17 cellular contexts compared by ENCODE assay signal in genomic region chr2:17190527-17190926, GRCh38.
DNase-seq lines count a peak whose midpoint lies in the region; ATAC-seq, FAIRE-seq and TF ChIP-seq lines count a peak whose summit lies in the region.
"Had no signal": no experiment of that assay in that cellular context is flagged by ENCODE, and none has a peak within 500 bp of the region (broad histone marks: within the 10 kb centered on the region; RNA-seq: fewer than 3 reads in every experiment).

No MANE protein-coding gene starts in this region.

- no peak overlapping the region for H3K27ac Mint-ChIP-seq in MCF 10A (ENCODE audit: low read depth, unreplicated experiment)
- no peak overlapping the region for H3K27ac Mint-ChIP-seq in T-helper 2 cell treated with Interferon-gamma antibody and Interleukin-4, amounts not matched to agents 5 μg/mL and 100 μg/mL, for 36 hours
- H3K27ac Mint-ChIP-seq: HFFc6 had no signal

- POLR2A ChIA-PET in MCF 10A (lab: Yijun Ruan, JAX), result no interaction called here

- DNase-seq in MCF 10A (ENCODE audit: unreplicated experiment) (peak; percentile 48), mammary epithelial cell (no peak), bronchial epithelial cell (ENCODE audit: low read depth) (peak; percentile 38), right lobe of liver (no peak), upper lobe of right lung (no peak)
- no peak for DNase-seq in T-helper 2 cell treated with Interferon-gamma antibody and Interleukin-4, amounts not matched to agents 5 μg/mL and 100 μg/mL, for 36 hours (ENCODE audit: low spot score)
- DNase-seq in effector memory CD4-positive, alpha-beta T cell, result no peak
- DNase-seq: C1 segment of cervical spinal cord, H7, HFFc6, MM.1S, NCI-H1694 treated with DMSO at 0.1 percent for 48 hours, SJCRH30 had no signal

- ATAC-seq in right lobe of liver (peak; percentile 19 to 63 (median 41)), upper lobe of right lung (peak; percentile 67), HG02870 (IDR thresholded peaks at IDR 0.05; ENCODE audit: unreplicated experiment) (no peak)

- FAIRE-seq in bronchial epithelial cell (lab: Jason Lieb, UNC), result no peak
- FAIRE-seq: GM12892 had no signal

- no peaks in the 10 kb centered on the region for H3K9me3 ChIP-seq in mammary epithelial cell (replicated peaks; ENCODE audit: insufficient read depth, low read length)
- H3K9me3 ChIP-seq in right lobe of liver, result no peaks in the 10 kb centered on the region
- no peaks in the 10 kb centered on the region for H3K9me3 ChIP-seq in upper lobe of right lung
- H3K9me3 ChIP-seq in effector memory CD4-positive, alpha-beta T cell (ENCODE audit: control insufficient read depth, low read length), result no peaks in the 10 kb centered on the region
- H3K9me3 ChIP-seq: SJCRH30 had no signal

- WGBS in mammary epithelial cell (ENCODE audit: low coverage, missing lambda C conversion rate), result 87% methylated on average over 4 of the region's 4 CpGs
- WGBS in right lobe of liver (ENCODE audit: insufficient coverage, low coverage, low lambda C conversion rate, missing lambda C conversion rate), result 65% methylated on average over 4 of the region's 4 CpGs

- CTCF ChIA-PET in MCF 10A (lab: Yijun Ruan, JAX), result interaction anchor here (0.5 kb wide), 1 partner anchor 907 kb away, joined by 3 read pairs; no protein-coding TSS in a partner anchor
- CTCF ChIA-PET in mammary epithelial cell (lab: Charles Lee; ENCODE audit: low non-redundant PET), result no interaction called here

- no peaks in the 10 kb centered on the region for H3K4me1 ChIP-seq in mammary epithelial cell (ENCODE audit: insufficient read depth, low read length)
- no peaks in the 10 kb centered on the region for H3K4me1 ChIP-seq in right lobe of liver
- no peaks in the 10 kb centered on the region for H3K4me1 ChIP-seq in upper lobe of right lung
- H3K4me1 ChIP-seq in effector memory CD4-positive, alpha-beta T cell (ENCODE audit: control insufficient read depth, insufficient read depth, low read length, poor library complexity, severe bottlenecking), result no peaks in the 10 kb centered on the region
- H3K4me1 ChIP-seq: SJCRH30 had no signal

- H3K27ac ChIP-seq in mammary epithelial cell (ENCODE audit: insufficient read depth, low read depth, low read length), result no peak overlapping the region
- H3K27ac ChIP-seq in right lobe of liver, result no peak overlapping the region
- no peak overlapping the region for H3K27ac ChIP-seq in upper lobe of right lung
- H3K27ac ChIP-seq in effector memory CD4-positive, alpha-beta T cell (ENCODE audit: insufficient read depth, low read length, poor library complexity, severe bottlenecking), result no peak overlapping the region
- H3K27ac ChIP-seq: PC-9, RWPE1, SJCRH30 had no signal

- no peak overlapping the region for H3K4me2 ChIP-seq in mammary epithelial cell (ENCODE audit: insufficient read depth, low read depth, low read length)
- H3K4me2 ChIP-seq: PC-9 had no signal

- TF ChIP-seq CTCF in MCF 10A (IDR thresholded peaks at IDR 0.05; ENCODE audit: unreplicated experiment) (no peak), mammary epithelial cell (conservative IDR thresholded peaks at IDR 0.05 in 1 of 2, IDR thresholded peaks at IDR 0.05 in 1 of 2; ENCODE audit: extremely low read depth in 1 of 2, insufficient read depth in 1 of 2, low read depth in 1 of 2, low read length in 2 of 2) (no peak), bronchial epithelial cell (IDR thresholded peaks at IDR 0.05; ENCODE audit: insufficient read depth, low read length, severe bottlenecking) (no peak), right lobe of liver (IDR thresholded peaks at IDR 0.05) (no peak), upper lobe of right lung (IDR thresholded peaks at IDR 0.05) (no peak)

- H3K36me3 Mint-ChIP-seq in MCF 10A (ENCODE audit: insufficient read depth, unreplicated experiment), result no peaks in the 10 kb centered on the region
- no peaks in the 10 kb centered on the region for H3K36me3 Mint-ChIP-seq in T-helper 2 cell treated with Interferon-gamma antibody and Interleukin-4, amounts not matched to agents 5 μg/mL and 100 μg/mL, for 36 hours (ENCODE audit: low read depth)

- no peak overlapping the region for H3K4me3 Mint-ChIP-seq in MCF 10A (ENCODE audit: unreplicated experiment)
- no peak overlapping the region for H3K4me3 Mint-ChIP-seq in T-helper 2 cell treated with Interferon-gamma antibody and Interleukin-4, amounts not matched to agents 5 μg/mL and 100 μg/mL, for 36 hours
- H3K4me3 Mint-ChIP-seq: HFFc6 had no signal

- H3K9ac ChIP-seq in mammary epithelial cell (ENCODE audit: insufficient read depth, low read length), result no peak overlapping the region

- no peak overlapping the region for H2AFZ ChIP-seq in mammary epithelial cell (ENCODE audit: low read depth, low read length)
- H2AFZ ChIP-seq: PC-9 had no signal

- TF ChIP-seq POLR2A in right lobe of liver (IDR thresholded peaks at IDR 0.05), result no peak

- no peaks in the 10 kb centered on the region for H4K20me1 ChIP-seq in mammary epithelial cell (ENCODE audit: insufficient read depth, low read length)

- no peaks in the 10 kb centered on the region for H3K9me3 Mint-ChIP-seq in MCF 10A (ENCODE audit: unreplicated experiment)
- H3K9me3 Mint-ChIP-seq in T-helper 2 cell treated with Interferon-gamma antibody and Interleukin-4, amounts not matched to agents 5 μg/mL and 100 μg/mL, for 36 hours, result no peaks in the 10 kb centered on the region

- H3K27me3 Mint-ChIP-seq in MCF 10A (ENCODE audit: insufficient read depth, unreplicated experiment), result peaks cover 11% of the 10 kb centered on the region
- no peaks in the 10 kb centered on the region for H3K27me3 Mint-ChIP-seq in T-helper 2 cell treated with Interferon-gamma antibody and Interleukin-4, amounts not matched to agents 5 μg/mL and 100 μg/mL, for 36 hours (ENCODE audit: low read depth)

- BruUV-seq in MCF 10A (replicated peaks; lab: Mats Ljungman, UMichigan) (no TSS peak), mammary epithelial cell (replicated peaks; lab: Mats Ljungman, UMichigan) (no TSS peak)

- H3K4me3 ChIP-seq in mammary epithelial cell (replicated peaks in 1 of 3; ENCODE audit: insufficient read depth in 1 of 3, low read depth in 2 of 3, low read length in 3 of 3) (no peak overlapping the region), bronchial epithelial cell (ENCODE audit: low read depth, low read length) (no peak overlapping the region), right lobe of liver (no peak overlapping the region), upper lobe of right lung (no peak overlapping the region)
- H3K4me3 ChIP-seq in effector memory CD4-positive, alpha-beta T cell (ENCODE audit: insufficient read depth, low read depth, low read length, poor library complexity, severe bottlenecking), result no peak overlapping the region
- H3K4me3 ChIP-seq: PC-9, SJCRH30 had no signal

- dilution Hi-C loops in mammary epithelial cell (cut with HindIII; ENCODE audit: low sequenced_read_pairs), result no loop called here

- H3K27me3 ChIP-seq in mammary epithelial cell (ENCODE audit: insufficient read depth, low read length) (no peaks in the 10 kb centered on the region), bronchial epithelial cell (ENCODE audit: control insufficient read depth, insufficient read depth, low read length) (no peaks in the 10 kb centered on the region), right lobe of liver (no peaks in the 10 kb centered on the region), upper lobe of right lung (no peaks in the 10 kb centered on the region)
- no peaks in the 10 kb centered on the region for H3K27me3 ChIP-seq in effector memory CD4-positive, alpha-beta T cell (replicated peaks; ENCODE audit: control insufficient read depth, insufficient read depth, low read length, poor library complexity, severe bottlenecking)
- H3K27me3 ChIP-seq: SJCRH30 had no signal

- intact Hi-C loops in MCF 10A (cut with micrococcal nuclease), result no loop called here
- intact Hi-C loops in mammary epithelial cell (cut with micrococcal nuclease), result no loop called here
- intact Hi-C loops in right lobe of liver (cut with DNase I), result no loop called here
- intact Hi-C loops in upper lobe of right lung (cut with DNase I), result no loop called here

- in situ Hi-C loops in mammary epithelial cell (cut with MboI; ENCODE audit: low sequenced_read_pairs in 2 of 2), result no loop called here

- no peaks in the 10 kb centered on the region for H3K79me2 ChIP-seq in mammary epithelial cell (ENCODE audit: insufficient read depth, low read length)

- no peaks in the 10 kb centered on the region for H3K4me1 Mint-ChIP-seq in MCF 10A (ENCODE audit: insufficient read depth, unreplicated experiment)
- no peaks in the 10 kb centered on the region for H3K4me1 Mint-ChIP-seq in T-helper 2 cell treated with Interferon-gamma antibody and Interleukin-4, amounts not matched to agents 5 μg/mL and 100 μg/mL, for 36 hours (ENCODE audit: low read depth)

- H3K36me3 ChIP-seq in mammary epithelial cell (ENCODE audit: insufficient read depth, low read length) (no peaks in the 10 kb centered on the region), bronchial epithelial cell (ENCODE audit: control insufficient read depth, insufficient read depth, low read length) (no peaks in the 10 kb centered on the region), right lobe of liver (no peaks in the 10 kb centered on the region), upper lobe of right lung (no peaks in the 10 kb centered on the region)
- no peaks in the 10 kb centered on the region for H3K36me3 ChIP-seq in effector memory CD4-positive, alpha-beta T cell (ENCODE audit: control insufficient read depth, insufficient read depth, low read length)
- H3K36me3 ChIP-seq: SJCRH30 had no signal

Comparison
In these comparisons a context has a peak if more than half of its experiments do, and no peak if none do; other contexts are left out.
1. DNase-seq: peak in MCF 10A (single experiment) and bronchial epithelial cell (single experiment); none in mammary epithelial cell (single experiment), right lobe of liver (0 of 3), upper lobe of right lung (single experiment), T-helper 2 cell treated with Interferon-gamma antibody and Interleukin-4, amounts not matched to agents 5 μg/mL and 100 μg/mL, for 36 hours (single experiment) and effector memory CD4-positive, alpha-beta T cell (0 of 3).